36 cellular contexts compared by ENCODE assay signal in genomic region chr17:60519795-60520194, GRCh38.
"Had no signal": no experiment of that assay in that cellular context is flagged by ENCODE, and none has a peak within 500 bp of the region (broad histone marks: within the 10 kb centered on the region; RNA-seq: fewer than 3 reads in every experiment).

No MANE protein-coding gene starts in this region.

- DNase-seq: activated CD4-positive, alpha-beta memory T cell treated with anti-CD3 and anti-CD28 coated beads, Interleukin-2, amount 10 ng/mL, durations not matched to agents 7 days and 5 days; activated CD4-positive, alpha-beta T cell treated with anti-CD3 and anti-CD28 coated beads for 1 hour; activated CD4-positive, alpha-beta T cell treated with anti-CD3 and anti-CD28 coated beads for 36 hours; activated CD4-positive, alpha-beta T cell treated with anti-CD3 and anti-CD28 coated beads for 48 hours; activated CD4-positive, alpha-beta T cell treated with anti-CD3 and anti-CD28 coated beads, Interleukin-2, amount 10 ng/mL, durations not matched to agents 7 days and 5 days; activated CD4-positive, alpha-beta T cell treated with anti-CD3 and anti-CD28 coated beads, Interleukin-2, amount 50 U/mL, for 48 hours; activated CD4-positive, CD25-positive, alpha-beta regulatory T cell; activated CD8-positive, alpha-beta memory T cell treated with anti-CD3 and anti-CD28 coated beads for 24 hours; activated CD8-positive, alpha-beta memory T cell treated with anti-CD3 and anti-CD28 coated beads, Interleukin-2, amount 10 ng/mL, durations not matched to agents 7 days and 5 days; activated CD8-positive, alpha-beta memory T cell treated with anti-CD3 and anti-CD28 coated beads, Interleukin-2, amount 50 U/mL, for 48 hours; activated CD8-positive, alpha-beta T cell treated with anti-CD3 and anti-CD28 coated beads, Interleukin-2, amount 10 ng/mL, durations not matched to agents 7 days and 5 days; activated effector memory CD4-positive, alpha-beta T cell treated with Interleukin-2 at 50 U/mL for 16 hours; activated gamma-delta T cell treated with Interleukin-2 at 50 U/mL for 16 hours; activated naive CD4-positive, alpha-beta T cell; activated naive CD4-positive, alpha-beta T cell treated with anti-CD3 and anti-CD28 coated beads, Interleukin-2, amount 10 ng/mL, durations not matched to agents 7 days and 5 days; activated naive CD8-positive, alpha-beta T cell treated with anti-CD3 and anti-CD28 coated beads for 36 hours; activated T-cell treated with anti-CD3 and anti-CD28 coated beads, Interleukin-2, amount 50 U/mL, for 24 hours; activated T-cell treated with anti-CD3 and anti-CD28 coated beads, Interleukin-2, amount 50 U/mL, for 48 hours; adrenal gland; amniotic stem cell; aorta; body of pancreas; brain microvascular endothelial cell; central memory CD4-positive, alpha-beta T cell; T-helper 1 cell; T-helper 2 cell; T-helper 9 cell had no signal

- H3K36me3 ChIP-seq: breast epithelium had no signal

- H3K27me3 Mint-ChIP-seq: activated CD4-positive, alpha-beta memory T cell treated with anti-CD3 and anti-CD28 coated beads, Interleukin-2, amount 10 ng/mL, durations not matched to agents 7 days and 5 days; activated CD4-positive, alpha-beta T cell treated with anti-CD3 and anti-CD28 coated beads for 36 hours; activated CD4-positive, alpha-beta T cell treated with anti-CD3 and anti-CD28 coated beads, Interleukin-2, amount 10 ng/mL, durations not matched to agents 7 days and 5 days; activated CD8-positive, alpha-beta memory T cell treated with anti-CD3 and anti-CD28 coated beads, Interleukin-2, amount 10 ng/mL, durations not matched to agents 7 days and 5 days; activated naive CD4-positive, alpha-beta T cell treated with anti-CD3 and anti-CD28 coated beads, Interleukin-2, amount 10 ng/mL, durations not matched to agents 7 days and 5 days; activated naive CD8-positive, alpha-beta T cell treated with anti-CD3 and anti-CD28 coated beads for 36 hours; activated T-cell treated with anti-CD3 and anti-CD28 coated beads, Interleukin-2, amount 50 U/mL, for 24 hours had no signal

- H3K9me3 Mint-ChIP-seq: activated CD4-positive, alpha-beta memory T cell treated with anti-CD3 and anti-CD28 coated beads, Interleukin-2, amount 10 ng/mL, durations not matched to agents 7 days and 5 days; activated CD4-positive, alpha-beta T cell treated with anti-CD3 and anti-CD28 coated beads, Interleukin-2, amount 10 ng/mL, durations not matched to agents 7 days and 5 days; activated naive CD4-positive, alpha-beta T cell treated with anti-CD3 and anti-CD28 coated beads, Interleukin-2, amount 10 ng/mL, durations not matched to agents 7 days and 5 days; activated naive CD4-positive, alpha-beta T cell treated with anti-CD3 and anti-CD28 coated beads, Interleukin-2, amount 50 U/mL, for 72 hours; activated naive CD8-positive, alpha-beta T cell treated with anti-CD3 and anti-CD28 coated beads for 36 hours; activated T-cell treated with anti-CD3 and anti-CD28 coated beads, Interleukin-2, amount 50 U/mL, for 24 hours; activated T-helper 2 cell treated with anti-CD3 and anti-CD28 coated beads, Interferon-gamma antibody, Interleukin-2, Interleukin-4, amounts not matched to agents 10 μg/mL and 5 μg/mL and 100 μg/mL, durations not matched to agents 14 hours and 24 hours and 36 hours; T-helper 1 cell treated with Interleukin-12 subunit alpha and Interleukin-12 subunit beta and Interleukin-4 antibody, amounts not matched to agents 30 μg/mL and 1 μg/mL, for 36 hours; T-helper 2 cell treated with Interferon-gamma antibody and Interleukin-4, amounts not matched to agents 5 μg/mL and 100 μg/mL, for 36 hours had no signal

- H3K9me3 ChIP-seq: adrenal gland, body of pancreas, breast epithelium had no signal

- H3K4me1 ChIP-seq: breast epithelium had no signal

- H3K27me3 ChIP-seq: adrenal gland, body of pancreas, brain microvascular endothelial cell, breast epithelium had no signal

- H3K4me3 Mint-ChIP-seq: activated CD4-positive, alpha-beta memory T cell treated with anti-CD3 and anti-CD28 coated beads, Interleukin-2, amount 10 ng/mL, durations not matched to agents 7 days and 5 days; activated CD4-positive, alpha-beta T cell treated with anti-CD3 and anti-CD28 coated beads for 36 hours; activated CD4-positive, alpha-beta T cell treated with anti-CD3 and anti-CD28 coated beads, Interleukin-2, amount 10 ng/mL, durations not matched to agents 7 days and 5 days; activated CD8-positive, alpha-beta memory T cell treated with anti-CD3 and anti-CD28 coated beads, Interleukin-2, amount 10 ng/mL, durations not matched to agents 7 days and 5 days; activated CD8-positive, alpha-beta T cell treated with anti-CD3 and anti-CD28 coated beads, Interleukin-2, amount 10 ng/mL, durations not matched to agents 7 days and 5 days; activated naive CD4-positive, alpha-beta T cell treated with anti-CD3 and anti-CD28 coated beads, Interleukin-2, amount 10 ng/mL, durations not matched to agents 7 days and 5 days; activated naive CD8-positive, alpha-beta T cell treated with anti-CD3 and anti-CD28 coated beads for 36 hours; activated T-cell treated with anti-CD3 and anti-CD28 coated beads, Interleukin-2, amount 50 U/mL, for 24 hours; T-helper 1 cell treated with Interleukin-12 subunit alpha and Interleukin-12 subunit beta and Interleukin-4 antibody, amounts not matched to agents 30 μg/mL and 1 μg/mL, for 36 hours; T-helper 2 cell treated with Interferon-gamma antibody and Interleukin-4, amounts not matched to agents 5 μg/mL and 100 μg/mL, for 36 hours had no signal

- FAIRE-seq: astrocyte, TTC549 had no signal

- H3K27ac ChIP-seq: adrenal gland, body of pancreas, brain microvascular endothelial cell, breast epithelium, VCaP had no signal

- H3K4me3 ChIP-seq: adrenal gland, body of pancreas, breast epithelium had no signal

- ATAC-seq: activated CD4-positive, alpha-beta T cell treated with anti-CD3 and anti-CD28 coated beads for 36 hours; activated CD4-positive, CD25-positive, alpha-beta regulatory T cell treated with anti-CD3 and anti-CD28 coated beads, Interleukin-2, amount 50 U/mL, for 24 hours; activated CD8-positive, alpha-beta memory T cell treated with anti-CD3 and anti-CD28 coated beads, Interleukin-2, amount 10 ng/mL, durations not matched to agents 7 days and 5 days; activated CD8-positive, alpha-beta T cell treated with anti-CD3 and anti-CD28 coated beads, Interleukin-2, amount 10 ng/mL, durations not matched to agents 7 days and 5 days; activated naive CD4-positive, alpha-beta T cell treated with anti-CD3 and anti-CD28 coated beads, Interleukin-2, amount 50 U/mL, for 72 hours; body of pancreas had no signal

- H3K27ac Mint-ChIP-seq: activated CD4-positive, alpha-beta memory T cell treated with anti-CD3 and anti-CD28 coated beads, Interleukin-2, amount 10 ng/mL, durations not matched to agents 7 days and 5 days; activated CD4-positive, alpha-beta T cell treated with anti-CD3 and anti-CD28 coated beads for 36 hours; activated CD4-positive, alpha-beta T cell treated with anti-CD3 and anti-CD28 coated beads, Interleukin-2, amount 10 ng/mL, durations not matched to agents 7 days and 5 days; activated CD8-positive, alpha-beta memory T cell treated with anti-CD3 and anti-CD28 coated beads, Interleukin-2, amount 10 ng/mL, durations not matched to agents 7 days and 5 days; activated CD8-positive, alpha-beta T cell treated with anti-CD3 and anti-CD28 coated beads, Interleukin-2, amount 10 ng/mL, durations not matched to agents 7 days and 5 days; activated naive CD4-positive, alpha-beta T cell treated with anti-CD3 and anti-CD28 coated beads, Interleukin-2, amount 10 ng/mL, durations not matched to agents 7 days and 5 days; activated naive CD4-positive, alpha-beta T cell treated with anti-CD3 and anti-CD28 coated beads, Interleukin-2, amount 50 U/mL, for 72 hours; activated naive CD8-positive, alpha-beta T cell treated with anti-CD3 and anti-CD28 coated beads for 36 hours; activated T-cell treated with anti-CD3 and anti-CD28 coated beads, Interleukin-2, amount 50 U/mL, for 24 hours; activated T-helper 2 cell treated with anti-CD3 and anti-CD28 coated beads, Interferon-gamma antibody, Interleukin-2, Interleukin-4, amounts not matched to agents 10 μg/mL and 5 μg/mL and 100 μg/mL, durations not matched to agents 14 hours and 24 hours and 36 hours; T-helper 1 cell treated with Interleukin-12 subunit alpha and Interleukin-12 subunit beta and Interleukin-4 antibody, amounts not matched to agents 30 μg/mL and 1 μg/mL, for 36 hours; T-helper 2 cell treated with Interferon-gamma antibody and Interleukin-4, amounts not matched to agents 5 μg/mL and 100 μg/mL, for 36 hours had no signal
